In the genomic region with DNA sequence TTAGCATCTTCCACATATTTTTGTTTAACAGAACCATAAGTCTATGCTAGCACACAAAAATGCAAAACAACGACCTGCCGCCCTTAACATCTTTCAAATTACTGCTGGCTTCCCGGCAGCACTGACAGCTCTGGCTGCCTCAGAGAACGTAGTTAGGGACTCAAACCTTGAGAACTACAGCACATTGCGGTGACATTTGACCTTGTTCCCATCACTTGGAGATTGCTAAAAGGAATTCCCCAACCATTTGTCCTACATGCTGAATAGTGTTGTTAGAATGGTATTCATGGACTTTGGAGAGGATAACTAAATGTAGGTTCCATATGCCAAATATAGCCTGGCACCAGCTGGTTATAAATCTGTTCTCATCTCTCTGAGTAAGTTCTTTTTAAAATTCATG, we compare ENCODE assay signal across 1 cellular context.
TF ChIP-seq lines count a peak whose summit lies in the region.

No MANE protein-coding gene starts in this region.

TF ChIP-seq in GM23338, 12 proteins besides CTCF, POLR2A, EP300 and RAD21 (continued from another document):
- TF ChIP-seq, protein P1, sequence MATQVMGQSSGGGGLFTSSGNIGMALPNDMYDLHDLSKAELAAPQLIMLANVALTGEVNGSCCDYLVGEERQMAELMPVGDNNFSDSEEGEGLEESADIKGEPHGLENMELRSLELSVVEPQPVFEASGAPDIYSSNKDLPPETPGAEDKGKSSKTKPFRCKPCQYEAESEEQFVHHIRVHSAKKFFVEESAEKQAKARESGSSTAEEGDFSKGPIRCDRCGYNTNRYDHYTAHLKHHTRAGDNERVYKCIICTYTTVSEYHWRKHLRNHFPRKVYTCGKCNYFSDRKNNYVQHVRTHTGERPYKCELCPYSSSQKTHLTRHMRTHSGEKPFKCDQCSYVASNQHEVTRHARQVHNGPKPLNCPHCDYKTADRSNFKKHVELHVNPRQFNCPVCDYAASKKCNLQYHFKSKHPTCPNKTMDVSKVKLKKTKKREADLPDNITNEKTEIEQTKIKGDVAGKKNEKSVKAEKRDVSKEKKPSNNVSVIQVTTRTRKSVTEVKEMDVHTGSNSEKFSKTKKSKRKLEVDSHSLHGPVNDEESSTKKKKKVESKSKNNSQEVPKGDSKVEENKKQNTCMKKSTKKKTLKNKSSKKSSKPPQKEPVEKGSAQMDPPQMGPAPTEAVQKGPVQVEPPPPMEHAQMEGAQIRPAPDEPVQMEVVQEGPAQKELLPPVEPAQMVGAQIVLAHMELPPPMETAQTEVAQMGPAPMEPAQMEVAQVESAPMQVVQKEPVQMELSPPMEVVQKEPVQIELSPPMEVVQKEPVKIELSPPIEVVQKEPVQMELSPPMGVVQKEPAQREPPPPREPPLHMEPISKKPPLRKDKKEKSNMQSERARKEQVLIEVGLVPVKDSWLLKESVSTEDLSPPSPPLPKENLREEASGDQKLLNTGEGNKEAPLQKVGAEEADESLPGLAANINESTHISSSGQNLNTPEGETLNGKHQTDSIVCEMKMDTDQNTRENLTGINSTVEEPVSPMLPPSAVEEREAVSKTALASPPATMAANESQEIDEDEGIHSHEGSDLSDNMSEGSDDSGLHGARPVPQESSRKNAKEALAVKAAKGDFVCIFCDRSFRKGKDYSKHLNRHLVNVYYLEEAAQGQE (IDR thresholded peaks at IDR 0.05; ENCODE audit: unreplicated experiment) = no peak
- TF ChIP-seq, protein P2, sequence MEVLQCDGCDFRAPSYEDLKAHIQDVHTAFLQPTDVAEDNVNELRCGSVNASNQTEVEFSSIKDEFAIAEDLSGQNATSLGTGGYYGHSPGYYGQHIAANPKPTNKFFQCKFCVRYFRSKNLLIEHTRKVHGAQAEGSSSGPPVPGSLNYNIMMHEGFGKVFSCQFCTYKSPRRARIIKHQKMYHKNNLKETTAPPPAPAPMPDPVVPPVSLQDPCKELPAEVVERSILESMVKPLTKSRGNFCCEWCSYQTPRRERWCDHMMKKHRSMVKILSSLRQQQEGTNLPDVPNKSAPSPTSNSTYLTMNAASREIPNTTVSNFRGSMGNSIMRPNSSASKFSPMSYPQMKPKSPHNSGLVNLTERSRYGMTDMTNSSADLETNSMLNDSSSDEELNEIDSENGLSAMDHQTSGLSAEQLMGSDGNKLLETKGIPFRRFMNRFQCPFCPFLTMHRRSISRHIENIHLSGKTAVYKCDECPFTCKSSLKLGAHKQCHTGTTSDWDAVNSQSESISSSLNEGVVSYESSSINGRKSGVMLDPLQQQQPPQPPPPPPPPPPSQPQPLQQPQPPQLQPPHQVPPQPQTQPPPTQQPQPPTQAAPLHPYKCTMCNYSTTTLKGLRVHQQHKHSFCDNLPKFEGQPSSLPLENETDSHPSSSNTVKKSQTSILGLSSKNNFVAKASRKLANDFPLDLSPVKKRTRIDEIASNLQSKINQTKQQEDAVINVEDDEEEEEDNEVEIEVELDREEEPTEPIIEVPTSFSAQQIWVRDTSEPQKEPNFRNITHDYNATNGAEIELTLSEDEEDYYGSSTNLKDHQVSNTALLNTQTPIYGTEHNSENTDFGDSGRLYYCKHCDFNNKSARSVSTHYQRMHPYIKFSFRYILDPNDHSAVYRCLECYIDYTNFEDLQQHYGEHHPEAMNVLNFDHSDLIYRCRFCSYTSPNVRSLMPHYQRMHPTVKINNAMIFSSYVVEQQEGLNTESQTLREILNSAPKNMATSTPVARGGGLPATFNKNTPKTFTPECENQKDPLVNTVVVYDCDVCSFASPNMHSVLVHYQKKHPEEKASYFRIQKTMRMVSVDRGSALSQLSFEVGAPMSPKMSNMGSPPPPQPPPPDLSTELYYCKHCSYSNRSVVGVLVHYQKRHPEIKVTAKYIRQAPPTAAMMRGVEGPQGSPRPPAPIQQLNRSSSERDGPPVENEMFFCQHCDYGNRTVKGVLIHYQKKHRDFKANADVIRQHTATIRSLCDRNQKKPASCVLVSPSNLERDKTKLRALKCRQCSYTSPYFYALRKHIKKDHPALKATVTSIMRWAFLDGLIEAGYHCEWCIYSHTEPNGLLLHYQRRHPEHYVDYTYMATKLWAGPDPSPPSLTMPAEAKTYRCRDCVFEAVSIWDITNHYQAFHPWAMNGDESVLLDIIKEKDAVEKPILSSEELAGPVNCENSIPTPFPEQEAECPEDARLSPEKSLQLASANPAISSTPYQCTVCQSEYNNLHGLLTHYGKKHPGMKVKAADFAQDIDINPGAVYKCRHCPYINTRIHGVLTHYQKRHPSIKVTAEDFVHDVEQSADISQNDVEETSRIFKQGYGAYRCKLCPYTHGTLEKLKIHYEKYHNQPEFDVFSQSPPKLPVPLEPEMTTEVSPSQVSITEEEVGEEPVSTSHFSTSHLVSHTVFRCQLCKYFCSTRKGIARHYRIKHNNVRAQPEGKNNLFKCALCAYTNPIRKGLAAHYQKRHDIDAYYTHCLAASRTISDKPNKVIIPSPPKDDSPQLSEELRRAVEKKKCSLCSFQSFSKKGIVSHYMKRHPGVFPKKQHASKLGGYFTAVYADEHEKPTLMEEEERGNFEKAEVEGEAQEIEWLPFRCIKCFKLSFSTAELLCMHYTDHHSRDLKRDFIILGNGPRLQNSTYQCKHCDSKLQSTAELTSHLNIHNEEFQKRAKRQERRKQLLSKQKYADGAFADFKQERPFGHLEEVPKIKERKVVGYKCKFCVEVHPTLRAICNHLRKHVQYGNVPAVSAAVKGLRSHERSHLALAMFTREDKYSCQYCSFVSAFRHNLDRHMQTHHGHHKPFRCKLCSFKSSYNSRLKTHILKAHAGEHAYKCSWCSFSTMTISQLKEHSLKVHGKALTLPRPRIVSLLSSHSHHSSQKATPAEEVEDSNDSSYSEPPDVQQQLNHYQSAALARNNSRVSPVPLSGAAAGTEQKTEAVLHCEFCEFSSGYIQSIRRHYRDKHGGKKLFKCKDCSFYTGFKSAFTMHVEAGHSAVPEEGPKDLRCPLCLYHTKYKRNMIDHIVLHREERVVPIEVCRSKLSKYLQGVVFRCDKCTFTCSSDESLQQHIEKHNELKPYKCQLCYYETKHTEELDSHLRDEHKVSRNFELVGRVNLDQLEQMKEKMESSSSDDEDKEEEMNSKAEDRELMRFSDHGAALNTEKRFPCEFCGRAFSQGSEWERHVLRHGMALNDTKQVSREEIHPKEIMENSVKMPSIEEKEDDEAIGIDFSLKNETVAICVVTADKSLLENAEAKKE (CRISPR knock-in tag; IDR thresholded peaks at IDR 0.05) = no peak
- TF ChIP-seq CREB1 (CRISPR knock-in tag; IDR thresholded peaks at IDR 0.05; ENCODE audit: low read depth) = no peak
- no peak for TF ChIP-seq NANOG (IDR thresholded peaks at IDR 0.05; ENCODE audit: borderline replicate concordance)
- no peak for TF ChIP-seq JUNB (IDR thresholded peaks at IDR 0.05; ENCODE audit: unreplicated experiment)
- TF ChIP-seq, protein P3, sequence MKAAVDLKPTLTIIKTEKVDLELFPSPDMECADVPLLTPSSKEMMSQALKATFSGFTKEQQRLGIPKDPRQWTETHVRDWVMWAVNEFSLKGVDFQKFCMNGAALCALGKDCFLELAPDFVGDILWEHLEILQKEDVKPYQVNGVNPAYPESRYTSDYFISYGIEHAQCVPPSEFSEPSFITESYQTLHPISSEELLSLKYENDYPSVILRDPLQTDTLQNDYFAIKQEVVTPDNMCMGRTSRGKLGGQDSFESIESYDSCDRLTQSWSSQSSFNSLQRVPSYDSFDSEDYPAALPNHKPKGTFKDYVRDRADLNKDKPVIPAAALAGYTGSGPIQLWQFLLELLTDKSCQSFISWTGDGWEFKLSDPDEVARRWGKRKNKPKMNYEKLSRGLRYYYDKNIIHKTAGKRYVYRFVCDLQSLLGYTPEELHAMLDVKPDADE (IDR thresholded peaks at IDR 0.05) = no peak
